Comparison of ENCODE assay signal across 22 cellular contexts in the genomic region with DNA sequence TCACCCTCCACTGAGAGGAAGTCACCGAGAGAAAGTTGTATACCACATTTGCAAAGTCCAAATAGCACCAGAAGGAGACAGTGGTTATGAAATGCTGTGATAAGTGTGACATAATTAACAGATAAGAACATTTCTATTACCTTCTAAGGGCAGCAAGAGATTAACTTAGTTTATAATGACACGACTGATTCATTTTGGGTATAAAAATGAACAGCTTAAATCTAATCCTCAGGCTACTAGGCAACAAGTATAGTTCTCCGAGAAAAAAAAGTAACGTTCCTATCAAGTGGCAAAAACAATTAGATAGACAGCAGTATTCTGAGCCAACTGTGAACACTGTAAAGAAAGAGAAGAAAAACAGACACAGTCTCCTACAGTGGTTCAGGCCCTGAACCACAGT.
DNase-seq lines count a peak whose midpoint lies in the region; ATAC-seq and TF ChIP-seq lines count a peak whose summit lies in the region.
"Had no signal": no experiment of that assay in that cellular context is flagged by ENCODE, and none has a peak within 500 bp of the region (broad histone marks: within the 10 kb centered on the region; RNA-seq: fewer than 3 reads in every experiment).

No MANE protein-coding gene starts in this region.

- peaks cover 2% of the 10 kb centered on the region for H3K36me3 Mint-ChIP-seq in brain
- H3K36me3 Mint-ChIP-seq: CD14-positive monocyte; CD8-positive, alpha-beta memory T cell had no signal

- H3K36me3 ChIP-seq in SK-N-SH (replicated peaks in 1 of 2; ENCODE audit: control insufficient read depth in 1 of 2, insufficient read depth in 2 of 2, low read length in 1 of 2): no peaks in the 10 kb centered on the region
- H3K36me3 ChIP-seq in left ventricle myocardium inferior: no peaks in the 10 kb centered on the region
- no peaks in the 10 kb centered on the region for H3K36me3 ChIP-seq in smooth muscle cell (ENCODE audit: low read depth)
- H3K36me3 ChIP-seq: BE2C; BLaER1 treated with 17β-estradiol and CSF1 and Interleukin-3, amounts not matched to agents 10 nM and 100 nM had no signal

- H3K4me3 ChIP-seq in SK-N-SH (ENCODE audit: low read depth in 2 of 2, low read length in 1 of 2) (no peak overlapping the region), left ventricle myocardium inferior (no peak overlapping the region), smooth muscle cell (no peak overlapping the region)
- H3K4me3 ChIP-seq: BLaER1 treated with 17β-estradiol and CSF1 and Interleukin-3, amounts not matched to agents 10 nM and 100 nM; GM23338 had no signal

- H3K9me3 Mint-ChIP-seq in brain: peaks cover 9 to 11% (median 11%) of the 10 kb centered on the region in 5 experiments
- H3K9me3 Mint-ChIP-seq: H9 had no signal

- H3K9ac ChIP-seq in SK-N-SH (no peak overlapping the region), smooth muscle cell (ENCODE audit: low read depth) (no peak overlapping the region)
- H3K9ac ChIP-seq: BLaER1 treated with 17β-estradiol and CSF1 and Interleukin-3, amounts not matched to agents 10 nM and 100 nM had no signal

- H3K27ac Mint-ChIP-seq in brain: peak overlapping the region in 4 of 5 experiments; percentile 17 to 56 (median 47)
- H3K27ac Mint-ChIP-seq: CD14-positive monocyte; CD4-positive, alpha-beta T cell; CD8-positive, alpha-beta memory T cell; GM23338; H9; HFFc6 had no signal

- POLR2A ChIA-PET in SK-N-SH (lab: Yijun Ruan, JAX): no interaction called here

- H3K4me3 Mint-ChIP-seq in brain: no peak overlapping the region
- H3K4me3 Mint-ChIP-seq: CD14-positive monocyte; CD4-positive, alpha-beta T cell; CD8-positive, alpha-beta memory T cell; GM23338; H9; HFFc6 had no signal

- DNase-seq in SK-N-SH: no peak
- no peak for DNase-seq in left ventricle myocardium superior
- no peak for DNase-seq in left ventricle myocardium inferior
- no peak for DNase-seq in smooth muscle cell (lab: John Stamatoyannopoulos, UW; ENCODE audit: unreplicated experiment)
- no peak for DNase-seq in cerebellum (ENCODE audit: low spot score)
- DNase-seq in activated gamma-delta T cell (lab: John Stamatoyannopoulos, UW): no peak
- DNase-seq: AML-193; BE2C; CD4-positive, alpha-beta T cell; CD8-positive, alpha-beta memory T cell; DMS53; DMS79 treated with DMSO at 0.1 percent for 48 hours; GF-D8; H9; HFFc6 had no signal

- CTCF ChIA-PET in SK-N-SH (lab: Yijun Ruan, JAX): no interaction called here

- no peaks in the 10 kb centered on the region for H3K27me3 Mint-ChIP-seq in brain
- H3K27me3 Mint-ChIP-seq: CD4-positive, alpha-beta T cell; CD8-positive, alpha-beta memory T cell had no signal

- TF ChIP-seq CTCF in SK-N-SH (IDR thresholded peaks at IDR 0.05): no peak
- no peak for TF ChIP-seq CTCF in left ventricle myocardium inferior (IDR thresholded peaks at IDR 0.05; ENCODE audit: borderline replicate concordance)
- no peak for TF ChIP-seq CTCF in brain (conservative IDR thresholded peaks at IDR 0.05)
- TF ChIP-seq CTCF in smooth muscle cell (IDR thresholded peaks at IDR 0.05; ENCODE audit: borderline replicate concordance, insufficient read depth, poor library complexity, severe bottlenecking): no peak

- ATAC-seq in SK-N-SH treated with all-trans-retinoic acid at 6 μM for 48 hours: no peak
- peak; percentile 34 for ATAC-seq in left ventricle myocardium superior
- ATAC-seq: GM23338, HCT116 had no signal

- peaks cover 7% of the 10 kb centered on the region for H3K4me1 Mint-ChIP-seq in brain
- H3K4me1 Mint-ChIP-seq: CD14-positive monocyte; CD8-positive, alpha-beta memory T cell; GM23338 had no signal

- H2AFZ ChIP-seq in SK-N-SH (ENCODE audit: low read depth) (no peak overlapping the region), smooth muscle cell (ENCODE audit: low read depth) (peak overlapping the region; percentile 25)
- H2AFZ ChIP-seq: GM23338 had no signal

- H3K9me3 ChIP-seq in SK-N-SH (no peaks in the 10 kb centered on the region), left ventricle myocardium inferior (replicated peaks) (no peaks in the 10 kb centered on the region), smooth muscle cell (replicated peaks; ENCODE audit: low read depth) (no peaks in the 10 kb centered on the region)
- H3K9me3 ChIP-seq: BE2C; BLaER1 treated with 17β-estradiol and CSF1 and Interleukin-3, amounts not matched to agents 10 nM and 100 nM had no signal

- intact Hi-C loops in left ventricle myocardium superior (cut with micrococcal nuclease): no loop called here
- intact Hi-C loops in left ventricle myocardium inferior (cut with micrococcal nuclease): no loop called here

- H3K4me1 ChIP-seq in SK-N-SH (ENCODE audit: control insufficient read depth in 1 of 2, insufficient read depth in 2 of 2, low read depth in 1 of 2, low read length in 1 of 2) (peaks cover 0 to 3% of the 10 kb centered on the region in 2 experiments; a peak in 2 of 4 replicates), left ventricle myocardium inferior (no peaks in the 10 kb centered on the region), smooth muscle cell (ENCODE audit: low read depth) (no peaks in the 10 kb centered on the region)
- H3K4me1 ChIP-seq: BE2C; BLaER1 treated with 17β-estradiol and CSF1 and Interleukin-3, amounts not matched to agents 10 nM and 100 nM had no signal

- H3K27ac ChIP-seq in SK-N-SH (ENCODE audit: low read depth in 2 of 2, low read length in 1 of 2): peak overlapping the region in 1 of 2 experiments; percentile 28; a peak in 1 of 4 replicates
- no peak overlapping the region for H3K27ac ChIP-seq in left ventricle myocardium inferior (replicated peaks)
- H3K27ac ChIP-seq in smooth muscle cell (ENCODE audit: low read depth): no peak overlapping the region
- H3K27ac ChIP-seq: 22Rv1; BLaER1 treated with 17β-estradiol and CSF1 and Interleukin-3, amounts not matched to agents 10 nM and 100 nM had no signal

- H3K9me2 ChIP-seq in SK-N-SH: no peaks in the 10 kb centered on the region

- H3K79me2 ChIP-seq in SK-N-SH (ENCODE audit: insufficient read depth) (no peaks in the 10 kb centered on the region), smooth muscle cell (ENCODE audit: low read depth) (no peaks in the 10 kb centered on the region)

- no peak for TF ChIP-seq RAD21 in SK-N-SH (IDR thresholded peaks at IDR 0.05; ENCODE audit: low read length)

- 44% methylated on average over 4 of the region's 4 CpGs for WGBS in SK-N-SH (ENCODE audit: low lambda C conversion rate)
- 18% methylated on average over 4 of the region's 4 CpGs for WGBS in smooth muscle cell (ENCODE audit: low lambda C conversion rate)

- H3F3A ChIP-seq in SK-N-SH (replicated peaks; ENCODE audit: insufficient read depth) (no peaks in the 10 kb centered on the region), smooth muscle cell (ENCODE audit: low read depth) (no peaks in the 10 kb centered on the region)

- H4K20me1 ChIP-seq in SK-N-SH (ENCODE audit: insufficient read depth) (no peaks in the 10 kb centered on the region), smooth muscle cell (ENCODE audit: low read depth) (no peaks in the 10 kb centered on the region)
- H4K20me1 ChIP-seq: BLaER1 treated with 17β-estradiol and CSF1 and Interleukin-3, amounts not matched to agents 10 nM and 100 nM had no signal

- H3K4me2 ChIP-seq in SK-N-SH (no peak overlapping the region), smooth muscle cell (peak overlapping the region; percentile 74)
- H3K4me2 ChIP-seq: BLaER1 treated with 17β-estradiol and CSF1 and Interleukin-3, amounts not matched to agents 10 nM and 100 nM; GM23338 had no signal

- no peaks in the 10 kb centered on the region for H3K27me3 ChIP-seq in SK-N-SH (ENCODE audit: insufficient read depth)
- H3K27me3 ChIP-seq in left ventricle myocardium inferior (ENCODE audit: low read depth): no peaks in the 10 kb centered on the region
- H3K27me3 ChIP-seq in smooth muscle cell (ENCODE audit: low read depth): no peaks in the 10 kb centered on the region
- H3K27me3 ChIP-seq: BE2C; BLaER1 treated with 17β-estradiol and CSF1 and Interleukin-3, amounts not matched to agents 10 nM and 100 nM had no signal

- TF ChIP-seq EP300 in SK-N-SH (IDR thresholded peaks at IDR 0.05; ENCODE audit: borderline replicate concordance in 1 of 2, low read depth in 1 of 2, low read length in 1 of 2): no peak

TF ChIP-seq in SK-N-SH treated with all-trans-retinoic acid at 6 μM for 48 hours, 23 proteins besides CTCF, POLR2A, EP300 and RAD21:
- TF ChIP-seq ZFP3 (CRISPR knock-in tag; IDR thresholded peaks at IDR 0.05): no peak
- TF ChIP-seq ISL1 (CRISPR knock-in tag; IDR thresholded peaks at IDR 0.05): peak; percentile 12; the same call in 1 of the 2 replicates

TF ChIP-seq in SK-N-SH, 30 proteins besides CTCF, POLR2A, EP300 and RAD21:
- TF ChIP-seq MXI1 (IDR thresholded peaks at IDR 0.05; ENCODE audit: low read depth, low read length): no peak
- no peak for TF ChIP-seq EZH2phosphoT487 (IDR thresholded peaks at IDR 0.05; ENCODE audit: borderline replicate concordance, low read depth)
- no peak for TF ChIP-seq RXRA (IDR thresholded peaks at IDR 0.05; ENCODE audit: borderline replicate concordance, low read depth)
- no peak for TF ChIP-seq YY1 (IDR thresholded peaks at IDR 0.05; ENCODE audit: low read depth)
- TF ChIP-seq SIN3A (IDR thresholded peaks at IDR 0.05; ENCODE audit: borderline replicate concordance, low read depth, low read length): no peak
- TF ChIP-seq PBX3 (IDR thresholded peaks at IDR 0.05): no peak
- no peak for TF ChIP-seq GABPA (IDR thresholded peaks at IDR 0.05; ENCODE audit: low read depth)
- TF ChIP-seq RCOR1 (IDR thresholded peaks at IDR 0.05; ENCODE audit: low read length): no peak
